ENCODE assay signal across 10 cellular contexts in genomic region chr3:71258116-71258515, GRCh38.
DNase-seq lines count a peak whose midpoint lies in the region; TF ChIP-seq lines count a peak whose summit lies in the region.
"Had no signal": no experiment of that assay in that cellular context is flagged by ENCODE, and none has a peak within 500 bp of the region (broad histone marks: within the 10 kb centered on the region; RNA-seq: fewer than 3 reads in every experiment).

No MANE protein-coding gene starts in this region.

- no peak overlapping the region for H3K27ac ChIP-seq in neural progenitor cell
- H3K27ac ChIP-seq: SK-N-MC had no signal

- no peak overlapping the region for H3K9ac ChIP-seq in neural progenitor cell

- no peaks in the 10 kb centered on the region for H3K9me3 Mint-ChIP-seq in chondrocyte (ENCODE audit: low read depth)
- H3K9me3 Mint-ChIP-seq in osteocyte (ENCODE audit: unreplicated experiment) = no peaks in the 10 kb centered on the region
- H3K9me3 Mint-ChIP-seq in neural progenitor cell = no peaks in the 10 kb centered on the region
- H3K9me3 Mint-ChIP-seq: brain had no signal

- peaks cover 43% of the 10 kb centered on the region for H3K4me1 Mint-ChIP-seq in chondrocyte (ENCODE audit: low read depth)
- H3K4me1 Mint-ChIP-seq in osteocyte (ENCODE audit: unreplicated experiment) = peaks cover 30% of the 10 kb centered on the region
- peaks cover 9% of the 10 kb centered on the region for H3K4me1 Mint-ChIP-seq in neural progenitor cell

- no peak overlapping the region for H3K4me3 ChIP-seq in neural progenitor cell
- H3K4me3 ChIP-seq: SK-N-MC had no signal

- H3K9me3 ChIP-seq in neural progenitor cell (ENCODE audit: low read depth) = no peaks in the 10 kb centered on the region

- H3K36me3 ChIP-seq in neural progenitor cell = no peaks in the 10 kb centered on the region

- TF ChIP-seq CTCF in chondrocyte (IDR thresholded peaks at IDR 0.05) (no peak), osteocyte (IDR thresholded peaks at IDR 0.05) (no peak), neural progenitor cell (IDR thresholded peaks at IDR 0.05) (no peak)

- H3K79me2 ChIP-seq in neural progenitor cell (ENCODE audit: low read depth) = peaks cover 12% of the 10 kb centered on the region

- H2AFZ ChIP-seq in neural progenitor cell (replicated peaks) = no peak overlapping the region

- H3K36me3 Mint-ChIP-seq in chondrocyte (ENCODE audit: low read depth) = no peaks in the 10 kb centered on the region
- H3K36me3 Mint-ChIP-seq in osteocyte (ENCODE audit: unreplicated experiment) = peaks cover 5% of the 10 kb centered on the region
- H3K36me3 Mint-ChIP-seq in neural progenitor cell = no peaks in the 10 kb centered on the region
- H3K36me3 Mint-ChIP-seq: brain had no signal

- no peaks in the 10 kb centered on the region for H3K27me3 ChIP-seq in neural progenitor cell

- no peak overlapping the region for H3K4me2 ChIP-seq in neural progenitor cell

- H3K27ac Mint-ChIP-seq in chondrocyte (ENCODE audit: unreplicated experiment) (peak overlapping the region; percentile 56), osteocyte (ENCODE audit: unreplicated experiment) (peak overlapping the region; percentile 76), neural progenitor cell (no peak overlapping the region)

- peaks cover 7% of the 10 kb centered on the region for H3F3A ChIP-seq in neural progenitor cell (ENCODE audit: low read depth)

- no peak overlapping the region for H3K4me3 Mint-ChIP-seq in chondrocyte (ENCODE audit: unreplicated experiment)
- H3K4me3 Mint-ChIP-seq in osteocyte (ENCODE audit: unreplicated experiment) = no peak overlapping the region
- no peak overlapping the region for H3K4me3 Mint-ChIP-seq in neural progenitor cell
- H3K4me3 Mint-ChIP-seq: brain had no signal

- no peaks in the 10 kb centered on the region for H3K27me3 Mint-ChIP-seq in chondrocyte (ENCODE audit: low read depth)
- H3K27me3 Mint-ChIP-seq in osteocyte (ENCODE audit: unreplicated experiment) = no peaks in the 10 kb centered on the region
- H3K27me3 Mint-ChIP-seq in neural progenitor cell (ENCODE audit: insufficient read depth, low read depth) = no peaks in the 10 kb centered on the region
- H3K27me3 Mint-ChIP-seq: brain had no signal

- no peaks in the 10 kb centered on the region for H3K4me1 ChIP-seq in neural progenitor cell

- peaks cover 10% of the 10 kb centered on the region for H4K20me1 ChIP-seq in neural progenitor cell (ENCODE audit: low read depth)

- DNase-seq in GM03348 (ENCODE audit: low spot score) (peak; percentile 66), NCI-H2107 treated with DMSO at 0.1 percent for 48 hours (lab: John Stamatoyannopoulos, UW; ENCODE audit: unreplicated experiment) (peak; percentile 30), chondrocyte (ENCODE audit: low spot score) (no peak), osteocyte (ENCODE audit: extremely low spot score, unreplicated experiment) (no peak), cerebellum (ENCODE audit: low spot score) (no peak), neural progenitor cell (ENCODE audit: low spot score) (no peak), NCI-H1930 (lab: John Stamatoyannopoulos, UW) (no peak)
- no peak for DNase-seq in activated effector memory CD4-positive, alpha-beta T cell treated with Interleukin-2 at 50 U/mL for 16 hours

Comparison
In these comparisons a context has a peak if more than half of its experiments do, and no peak if none do; other contexts are left out.
1. DNase-seq: peak in GM03348 (single experiment) and NCI-H2107 treated with DMSO at 0.1 percent for 48 hours (single experiment); none in chondrocyte (single experiment), osteocyte (single experiment), cerebellum (single experiment), neural progenitor cell (single experiment), NCI-H1930 (0 of 2) and activated effector memory CD4-positive, alpha-beta T cell treated with Interleukin-2 at 50 U/mL for 16 hours (single experiment).